16 cellular contexts compared by ENCODE assay signal in the genomic region with DNA sequence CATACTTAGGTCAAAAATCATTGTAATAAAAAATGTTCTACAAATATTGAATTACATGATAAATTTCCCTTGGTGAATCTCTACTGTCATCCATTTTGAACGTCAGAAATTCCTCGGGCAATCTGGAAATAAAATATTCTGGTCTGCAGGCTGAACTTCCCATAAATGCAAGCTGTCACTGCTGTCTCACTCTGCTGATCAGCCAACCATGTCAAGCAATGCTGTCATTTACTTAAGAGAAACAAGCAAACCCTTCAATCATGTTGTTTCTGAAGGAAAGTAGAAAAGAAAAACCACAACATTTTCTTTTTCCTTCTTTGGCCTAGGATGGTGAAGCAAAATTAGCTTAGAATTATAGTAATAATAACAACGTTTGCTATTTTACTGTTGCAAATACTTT.
"Had no signal": no experiment of that assay in that cellular context is flagged by ENCODE, and none has a peak within 500 bp of the region (broad histone marks: within the 10 kb centered on the region; RNA-seq: fewer than 3 reads in every experiment).

No MANE protein-coding gene starts in this region.

- H3K27me3 ChIP-seq: ascending aorta, esophagus squamous epithelium, testis, upper lobe of right lung had no signal

- ATAC-seq: activated CD8-positive, alpha-beta T cell treated with anti-CD3 and anti-CD28 coated beads, Interleukin-2, amount 10 ng/mL, durations not matched to agents 7 days and 5 days; left ventricle myocardium superior; natural killer cell treated with Interleukin-12 subunit alpha and Interleukin-12 subunit beta and Interleukin-15 and Interleukin-18, amount 100 ng/mL, for 72 hours; stimulated activated naive CD8-positive, alpha-beta T cell treated with anti-CD3 and anti-CD28 coated beads, Interleukin-15, amount 100 ng/mL, for 72 hours; upper lobe of right lung; WTC11 had no signal

- DNase-seq: activated CD4-positive, alpha-beta T cell treated with anti-CD3 and anti-CD28 coated beads for 48 hours; activated CD8-positive, alpha-beta memory T cell treated with anti-CD3 and anti-CD28 coated beads, Interleukin-2, amount 50 U/mL, for 48 hours; activated CD8-positive, alpha-beta T cell treated with anti-CD3 and anti-CD28 coated beads, Interleukin-2, amount 10 ng/mL, durations not matched to agents 7 days and 5 days; activated naive CD4-positive, alpha-beta T cell; esophagus squamous epithelium; foreskin fibroblast; head of caudate nucleus; left ventricle myocardium superior; mesenchymal stem cell; stimulated activated CD4-positive, alpha-beta T cell treated with anti-CD3 and anti-CD28 coated beads, Interleukin-2, amount 100 ng/mL, for 48 hours; stimulated activated naive CD8-positive, alpha-beta T cell treated with anti-CD3 and anti-CD28 coated beads, Interleukin-15, amount 100 ng/mL, for 72 hours; testis; upper lobe of right lung had no signal

- H3K36me3 ChIP-seq: ascending aorta, esophagus squamous epithelium, upper lobe of right lung had no signal

- H3K4me3 ChIP-seq: ascending aorta, esophagus squamous epithelium, testis, upper lobe of right lung had no signal
